Comparison of ENCODE assay signal across 1 cellular context in the genomic region with DNA sequence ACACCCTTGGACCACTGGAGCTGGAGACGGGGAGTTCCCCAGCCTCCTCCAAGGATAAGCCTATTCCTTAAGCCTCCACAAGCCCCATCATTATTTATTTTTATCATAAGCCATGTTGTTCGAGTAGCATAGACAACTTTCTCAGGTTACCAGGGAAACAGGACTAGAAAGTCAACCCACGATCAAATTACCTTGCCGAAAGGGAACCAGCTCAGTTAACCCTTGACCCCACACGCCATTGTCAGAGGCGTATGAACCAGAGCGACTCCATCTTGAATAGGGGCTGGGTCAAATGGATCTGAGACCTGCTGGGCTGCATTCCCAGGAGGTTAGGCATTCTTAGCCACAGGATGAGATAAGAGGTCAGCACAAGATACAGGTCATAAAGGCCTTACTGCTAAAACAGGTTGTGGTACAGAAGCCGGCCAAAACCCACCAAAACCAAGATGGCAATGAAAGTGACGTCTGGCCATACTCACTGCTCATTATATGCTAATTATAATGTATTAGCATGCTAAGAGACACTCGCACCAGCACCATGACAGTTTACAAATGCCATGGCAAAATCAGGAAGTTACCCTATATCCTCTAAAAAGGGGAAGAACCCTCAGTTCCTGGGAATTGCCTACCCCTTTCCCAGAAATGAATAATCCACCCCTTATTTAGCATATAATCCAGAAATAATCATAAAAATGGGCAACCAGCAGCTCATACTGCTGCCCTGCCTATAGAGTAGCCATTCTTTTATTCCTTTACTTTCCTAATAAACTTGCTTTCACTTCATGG.
TF ChIP-seq lines count a peak whose summit lies in the region.

No MANE protein-coding gene starts in this region.

TF ChIP-seq in HCT116, 20 proteins besides CTCF, POLR2A, EP300 and RAD21 (continued from another document):
- TF ChIP-seq ELF1 (IDR thresholded peaks at IDR 0.05; ENCODE audit: borderline replicate concordance, low read depth) (no peak), ZNF274 (IDR thresholded peaks at IDR 0.05; ENCODE audit: low read depth, low read length) (no peak), CBX3 (IDR thresholded peaks at IDR 0.05; ENCODE audit: low read depth) (no peak), EZH2 (IDR thresholded peaks at IDR 0.05) (no peak), FOSL1 (IDR thresholded peaks at IDR 0.05; ENCODE audit: low read depth) (no peak), CEBPB (IDR thresholded peaks at IDR 0.05; ENCODE audit: low read depth) (no peak), EZH2phosphoT487 (IDR thresholded peaks at IDR 0.05; ENCODE audit: borderline replicate concordance) (no peak), SP1 (IDR thresholded peaks at IDR 0.05; ENCODE audit: low read depth) (no peak)
- TF ChIP-seq, protein P1, sequence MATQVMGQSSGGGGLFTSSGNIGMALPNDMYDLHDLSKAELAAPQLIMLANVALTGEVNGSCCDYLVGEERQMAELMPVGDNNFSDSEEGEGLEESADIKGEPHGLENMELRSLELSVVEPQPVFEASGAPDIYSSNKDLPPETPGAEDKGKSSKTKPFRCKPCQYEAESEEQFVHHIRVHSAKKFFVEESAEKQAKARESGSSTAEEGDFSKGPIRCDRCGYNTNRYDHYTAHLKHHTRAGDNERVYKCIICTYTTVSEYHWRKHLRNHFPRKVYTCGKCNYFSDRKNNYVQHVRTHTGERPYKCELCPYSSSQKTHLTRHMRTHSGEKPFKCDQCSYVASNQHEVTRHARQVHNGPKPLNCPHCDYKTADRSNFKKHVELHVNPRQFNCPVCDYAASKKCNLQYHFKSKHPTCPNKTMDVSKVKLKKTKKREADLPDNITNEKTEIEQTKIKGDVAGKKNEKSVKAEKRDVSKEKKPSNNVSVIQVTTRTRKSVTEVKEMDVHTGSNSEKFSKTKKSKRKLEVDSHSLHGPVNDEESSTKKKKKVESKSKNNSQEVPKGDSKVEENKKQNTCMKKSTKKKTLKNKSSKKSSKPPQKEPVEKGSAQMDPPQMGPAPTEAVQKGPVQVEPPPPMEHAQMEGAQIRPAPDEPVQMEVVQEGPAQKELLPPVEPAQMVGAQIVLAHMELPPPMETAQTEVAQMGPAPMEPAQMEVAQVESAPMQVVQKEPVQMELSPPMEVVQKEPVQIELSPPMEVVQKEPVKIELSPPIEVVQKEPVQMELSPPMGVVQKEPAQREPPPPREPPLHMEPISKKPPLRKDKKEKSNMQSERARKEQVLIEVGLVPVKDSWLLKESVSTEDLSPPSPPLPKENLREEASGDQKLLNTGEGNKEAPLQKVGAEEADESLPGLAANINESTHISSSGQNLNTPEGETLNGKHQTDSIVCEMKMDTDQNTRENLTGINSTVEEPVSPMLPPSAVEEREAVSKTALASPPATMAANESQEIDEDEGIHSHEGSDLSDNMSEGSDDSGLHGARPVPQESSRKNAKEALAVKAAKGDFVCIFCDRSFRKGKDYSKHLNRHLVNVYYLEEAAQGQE (IDR thresholded peaks at IDR 0.05; ENCODE audit: low read depth), result no peak
- TF ChIP-seq, protein P2, sequence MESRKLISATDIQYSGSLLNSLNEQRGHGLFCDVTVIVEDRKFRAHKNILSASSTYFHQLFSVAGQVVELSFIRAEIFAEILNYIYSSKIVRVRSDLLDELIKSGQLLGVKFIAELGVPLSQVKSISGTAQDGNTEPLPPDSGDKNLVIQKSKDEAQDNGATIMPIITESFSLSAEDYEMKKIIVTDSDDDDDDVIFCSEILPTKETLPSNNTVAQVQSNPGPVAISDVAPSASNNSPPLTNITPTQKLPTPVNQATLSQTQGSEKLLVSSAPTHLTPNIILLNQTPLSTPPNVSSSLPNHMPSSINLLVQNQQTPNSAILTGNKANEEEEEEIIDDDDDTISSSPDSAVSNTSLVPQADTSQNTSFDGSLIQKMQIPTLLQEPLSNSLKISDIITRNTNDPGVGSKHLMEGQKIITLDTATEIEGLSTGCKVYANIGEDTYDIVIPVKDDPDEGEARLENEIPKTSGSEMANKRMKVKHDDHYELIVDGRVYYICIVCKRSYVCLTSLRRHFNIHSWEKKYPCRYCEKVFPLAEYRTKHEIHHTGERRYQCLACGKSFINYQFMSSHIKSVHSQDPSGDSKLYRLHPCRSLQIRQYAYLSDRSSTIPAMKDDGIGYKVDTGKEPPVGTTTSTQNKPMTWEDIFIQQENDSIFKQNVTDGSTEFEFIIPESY (IDR thresholded peaks at IDR 0.05; ENCODE audit: extremely low read depth, insufficient replicate concordance, low read length), result no peak
- TF ChIP-seq, protein P3, sequence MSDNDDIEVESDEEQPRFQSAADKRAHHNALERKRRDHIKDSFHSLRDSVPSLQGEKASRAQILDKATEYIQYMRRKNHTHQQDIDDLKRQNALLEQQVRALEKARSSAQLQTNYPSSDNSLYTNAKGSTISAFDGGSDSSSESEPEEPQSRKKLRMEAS (IDR thresholded peaks at IDR 0.05), result no peak
